ENCODE assay signal across 10 cellular contexts in genomic region chr3:184636774-184637316, GRCh38.
A peak's percentile ranks its signal among the peaks of the same experiment; 100 is the strongest.
DNase-seq lines count a peak whose midpoint lies in the region; ATAC-seq and TF ChIP-seq lines count a peak whose summit lies in the region.
"Had no signal": no experiment of that assay in that cellular context is flagged by ENCODE, and none has a peak within 500 bp of the region (broad histone marks: within the 10 kb centered on the region; RNA-seq: fewer than 3 reads in every experiment).

No MANE protein-coding gene starts in this region.

- H3K9me3 ChIP-seq in upper lobe of left lung (no peaks in the 10 kb centered on the region), MM.1S (replicated peaks; ENCODE audit: insufficient read depth, low read length) (no peaks in the 10 kb centered on the region)
- H3K9me3 ChIP-seq: adrenal gland had no signal

- H2AFZ ChIP-seq in MM.1S (ENCODE audit: low read length): no peak overlapping the region

- H3K36me3 ChIP-seq in upper lobe of left lung (no peaks in the 10 kb centered on the region), MM.1S (replicated peaks; ENCODE audit: insufficient read depth, low read length) (no peaks in the 10 kb centered on the region)
- H3K36me3 ChIP-seq: adrenal gland had no signal

- WGBS in upper lobe of left lung, 2 donors: 63 to 71% methylated on average over 1 to 2 of the region's 2 CpGs

- H3K4me3 ChIP-seq in upper lobe of left lung (no peak overlapping the region), MM.1S (ENCODE audit: low read length) (no peak overlapping the region)
- H3K4me3 ChIP-seq: adrenal gland had no signal

- ATAC-seq in Right ventricle myocardium superior (ENCODE audit: poor library complexity): no peak
- ATAC-seq in GM19452 (IDR thresholded peaks at IDR 0.05; ENCODE audit: unreplicated experiment): no peak
- ATAC-seq in HG02981 (IDR thresholded peaks at IDR 0.05; ENCODE audit: unreplicated experiment): no peak
- no peak for ATAC-seq in upper lobe of left lung (ENCODE audit: low FRiP score in 2 of 2)
- ATAC-seq: sciatic nerve had no signal

- H3K4me1 ChIP-seq in upper lobe of left lung (peaks cover 0 to 17% (median 3%) of the 10 kb centered on the region in 4 donors), MM.1S (ENCODE audit: low read length) (no peaks in the 10 kb centered on the region)
- H3K4me1 ChIP-seq: adrenal gland had no signal

- H3K27ac ChIP-seq in upper lobe of left lung: no peak overlapping the region
- H3K27ac ChIP-seq in MM.1S (ENCODE audit: low read length): no peak overlapping the region
- H3K27ac ChIP-seq: adrenal gland had no signal

- H3K27me3 ChIP-seq in upper lobe of left lung: no peaks in the 10 kb centered on the region
- 0 out of 2 replicates have a peak, but pooled peaks cover 17% of the 10 kb centered on the region for H3K27me3 ChIP-seq in MM.1S (replicated peaks; ENCODE audit: insufficient read depth, low read length)
- H3K27me3 ChIP-seq: adrenal gland had no signal

- H3K9ac ChIP-seq in MM.1S (ENCODE audit: low read length): no peak overlapping the region

- TF ChIP-seq POLR2A in upper lobe of left lung (IDR thresholded peaks at IDR 0.05): no peak

- intact Hi-C loops in cardiac septum (cut with DNase I): no loop called here
- intact Hi-C loops in Right ventricle myocardium superior (cut with DNase I): no loop called here

- H3K79me2 ChIP-seq in MM.1S (ENCODE audit: low read length): no peaks in the 10 kb centered on the region

- H3K4me2 ChIP-seq in MM.1S (ENCODE audit: low read depth, low read length): no peak overlapping the region

- DNase-seq in cardiac septum (ENCODE audit: low spot score) (peak; percentile 39), Right ventricle myocardium superior (no peak), hepatic stellate cell (ENCODE audit: low spot score) (peak; percentile 66), upper lobe of left lung (no peak), MM.1S (no peak)
- DNase-seq in activated CD8-positive, alpha-beta memory T cell treated with anti-CD3 and anti-CD28 coated beads, Interleukin-2, amount 50 U/mL, for 1 hour (ENCODE audit: extremely low read depth): peak; percentile 5
- DNase-seq: adrenal gland had no signal

- H3K9me2 ChIP-seq in MM.1S (replicated peaks; ENCODE audit: insufficient read depth, low read length): no peaks in the 10 kb centered on the region

- no peaks in the 10 kb centered on the region for H3F3A ChIP-seq in MM.1S (ENCODE audit: insufficient read depth, low read length)

- TF ChIP-seq CTCF in upper lobe of left lung (IDR thresholded peaks at IDR 0.05): no peak
- no peak for TF ChIP-seq CTCF in MM.1S (IDR thresholded peaks at IDR 0.05; ENCODE audit: low read length)

- no peaks in the 10 kb centered on the region for H4K20me1 ChIP-seq in MM.1S (ENCODE audit: insufficient read depth, low read length)

- no peak for TF ChIP-seq EP300 in upper lobe of left lung (IDR thresholded peaks at IDR 0.05)

Comparison
In these comparisons a context has a peak if more than half of its experiments do, and no peak if none do; other contexts are left out.
1. DNase-seq: peak in cardiac septum (single experiment), activated CD8-positive, alpha-beta memory T cell treated with anti-CD3 and anti-CD28 coated beads, Interleukin-2, amount 50 U/mL, for 1 hour (single experiment) and hepatic stellate cell (single experiment); none in Right ventricle myocardium superior (single experiment), upper lobe of left lung (0 of 2) and MM.1S (single experiment).